ENCODE assay signal across 8 cellular contexts in genomic region chr1:205775015-205775716, GRCh38. TPM values are rescaled to one million over a fixed set of nuclear protein-coding genes. Genes with fewer than 3 reads are reported as not detected.
DNase-seq lines count a peak whose midpoint lies in the region; ATAC-seq and TF ChIP-seq lines count a peak whose summit lies in the region.

TSS of gene RAB29 (minus strand) at chr1:205775482. CDS start at chr1:205774956, 526 bp downstream.

- H3K4me3 ChIP-seq in BLaER1 treated with 17β-estradiol and CSF1 and Interleukin-3, amounts not matched to agents 10 nM and 100 nM, result peak within 1 kb of the TSS; percentile 70 to 89 (median 78)
- H3K4me3 ChIP-seq in lower leg skin (ENCODE audit: low read depth, poor library complexity, severe bottlenecking), result peak within 1 kb of the TSS; percentile 71

- TF ChIP-seq POLR2A in lower leg skin (IDR thresholded peaks at IDR 0.05), result no peak

- ATAC-seq in GM19351 (IDR thresholded peaks at IDR 0.05; ENCODE audit: unreplicated experiment) (peak; percentile 74), HG03520 (IDR thresholded peaks at IDR 0.05; ENCODE audit: unreplicated experiment) (peak; percentile 86)

- H3K9ac ChIP-seq in BLaER1 treated with 17β-estradiol and CSF1 and Interleukin-3, amounts not matched to agents 10 nM and 100 nM, result peak within 1 kb of the TSS; percentile 70 to 89 (median 82)

- peaks cover 0 to 13% (median 0%) of the 10 kb centered on the region in 11 experiments; a peak in 7 of 22 replicates for H3K36me3 ChIP-seq in BLaER1 treated with 17β-estradiol and CSF1 and Interleukin-3, amounts not matched to agents 10 nM and 100 nM

- H3K4me1 ChIP-seq in BLaER1 treated with 17β-estradiol and CSF1 and Interleukin-3, amounts not matched to agents 10 nM and 100 nM, result peaks cover 32 to 68% (median 49%) of the 10 kb centered on the region in 10 experiments

- intact Hi-C loops in lower leg skin (cut with DNase I; ENCODE audit: low total_unique reads), result no loop called here

- TF ChIP-seq CTCF in lower leg skin (IDR thresholded peaks at IDR 0.05), result no peak

- H3K27me3 ChIP-seq in BLaER1 treated with 17β-estradiol and CSF1 and Interleukin-3, amounts not matched to agents 10 nM and 100 nM, result peaks cover 7 to 35% (median 32%) of the 10 kb centered on the region in 11 experiments; a peak in 20 of 22 replicates

- peak within 1 kb of the TSS; percentile 60 to 85 (median 73) for H3K27ac ChIP-seq in BLaER1 treated with 17β-estradiol and CSF1 and Interleukin-3, amounts not matched to agents 10 nM and 100 nM

- peak within 1 kb of the TSS; percentile 85 to 99 (median 97) for H3K4me2 ChIP-seq in BLaER1 treated with 17β-estradiol and CSF1 and Interleukin-3, amounts not matched to agents 10 nM and 100 nM

- peaks cover 0 to 18% (median 0%) of the 10 kb centered on the region in 11 experiments; a peak in 2 of 22 replicates for H4K20me1 ChIP-seq in BLaER1 treated with 17β-estradiol and CSF1 and Interleukin-3, amounts not matched to agents 10 nM and 100 nM

- DNase-seq in NCI-H774 (lab: John Stamatoyannopoulos, UW), result peak; percentile 73
- peak; percentile 79 to 86 for DNase-seq in activated CD4-positive, alpha-beta T cell treated with anti-CD3 and anti-CD28 coated beads, Interleukin-2, amount 50 U/mL, for 48 hours
- peak; percentile 85 for DNase-seq in ecto neural progenitor cell (ENCODE audit: low spot score)
- peak; percentile 87 to 97 for DNase-seq in lower leg skin (ENCODE audit: low spot score in 2 of 2)
- peak; percentile 68 to 84 for DNase-seq in stimulated activated CD4-positive, alpha-beta T cell treated with anti-CD3 and anti-CD28 coated beads, Interleukin-4, amount 100 ng/mL, for 4 hours

- WGBS in lower leg skin, 2 donors, result 0 to 1% methylated on average over 40 of the region's 40 CpGs

- H3K9me3 ChIP-seq in BLaER1 treated with 17β-estradiol and CSF1 and Interleukin-3, amounts not matched to agents 10 nM and 100 nM (replicated peaks in 1 of 11), result peaks cover 0 to 15% (median 0%) of the 10 kb centered on the region in 11 experiments; a peak in 7 of 22 replicates

RNA-seq across cellular contexts. Expression of gene RAB29, which starts in this region (rescaled TPM):
- 10 to 100 TPM in 2 of 4 donors, 1 to 10 TPM in 2; 5.3 to 11.5 (median 9.8) TPM for total RNA-seq in lower leg skin

Comparison
In these comparisons a context has a peak if more than half of its experiments do, and no peak if none do; other contexts are left out.
1. Peak in every context shown above with its lines: DNase-seq, ATAC-seq, H3K4me3 ChIP-seq and H3K27ac ChIP-seq.